Comparison of ENCODE assay signal across 16 cellular contexts in genomic region chr13:66837246-66837645, GRCh38.
"Had no signal": no experiment of that assay in that cellular context is flagged by ENCODE, and none has a peak within 500 bp of the region (broad histone marks: within the 10 kb centered on the region; RNA-seq: fewer than 3 reads in every experiment).

No MANE protein-coding gene starts in this region.

- DNase-seq: activated CD4-positive, alpha-beta T cell treated with anti-CD3 and anti-CD28 coated beads, Interleukin-2, amount 10 ng/mL, durations not matched to agents 24 days and 14 days; activated CD8-positive, alpha-beta T cell treated with anti-CD3 and anti-CD28 coated beads, Interleukin-2, amount 10 ng/mL, durations not matched to agents 7 days and 5 days; activated naive CD4-positive, alpha-beta T cell treated with anti-CD3 and anti-CD28 coated beads for 36 hours; activated T-cell treated with anti-CD3 and anti-CD28 coated beads, Interleukin-2, amount 50 U/mL, for 4 hours; body of pancreas; caudate nucleus; effector memory CD8-positive, alpha-beta T cell; hippocampal formation; islet precursor cell; psoas muscle; right lobe of liver; small intestine; stimulated activated naive B cell treated with anti-CD40 and anti-IgM and Interleukin-4, amounts not matched to agents 10 μg/mL and 1 μg/mL and 100 μg/mL, for 72 hours; T-helper 9 cell; upper lobe of right lung had no signal

- H3K9me3 ChIP-seq: body of pancreas, psoas muscle, right lobe of liver, thoracic aorta, upper lobe of right lung had no signal

- H3K27ac ChIP-seq: body of pancreas, psoas muscle, right lobe of liver, thoracic aorta, upper lobe of right lung had no signal

- FAIRE-seq: small intestine had no signal

- ATAC-seq: activated CD8-positive, alpha-beta T cell treated with anti-CD3 and anti-CD28 coated beads, Interleukin-2, amount 10 ng/mL, durations not matched to agents 7 days and 5 days; activated T-cell treated with anti-CD3 and anti-CD28 coated beads, Interleukin-2, amount 50 U/mL, for 4 hours; body of pancreas; effector memory CD8-positive, alpha-beta T cell; psoas muscle; right lobe of liver; stimulated activated naive B cell treated with anti-CD40 and anti-IgM and Interleukin-4, amounts not matched to agents 10 μg/mL and 1 μg/mL and 100 μg/mL, for 72 hours; upper lobe of right lung had no signal

- H3K36me3 ChIP-seq: right lobe of liver, thoracic aorta, upper lobe of right lung had no signal

- H3K27me3 ChIP-seq: body of pancreas, right lobe of liver, upper lobe of right lung had no signal

- H3K4me3 ChIP-seq: body of pancreas, psoas muscle, right lobe of liver, thoracic aorta, upper lobe of right lung had no signal

- H3K4me1 ChIP-seq: body of pancreas, psoas muscle, right lobe of liver, upper lobe of right lung had no signal
